ENCODE assay signal across 1 cellular context in genomic region chr1:66924756-66925557, GRCh38.
TF ChIP-seq lines count a peak whose summit lies in the region.

TSS of gene DNAI4 (minus strand) at chr1:66924856. CDS start at chr1:66924831, 25 bp downstream.
TSS of gene MIER1 (plus strand) at chr1:66924990. CDS start at chr1:66925029, 39 bp downstream.

TF ChIP-seq in K562, 482 proteins besides CTCF, POLR2A, EP300 and RAD21 (continued from another document and continues in another):
- TF ChIP-seq ZBTB40 (IDR thresholded peaks at IDR 0.05) (peak; percentile 89), ZBTB40 (CRISPR knock-in tag; IDR thresholded peaks at IDR 0.05) (no peak), ZNF121 (CRISPR knock-in tag; conservative IDR thresholded peaks at IDR 0.05) (no peak), NR1H2 (CRISPR knock-in tag; IDR thresholded peaks at IDR 0.05) (no peak), POLR2H (tag; IDR thresholded peaks at IDR 0.05; ENCODE audit: low read depth) (peak; percentile 67; the same call in 1 of the 2 replicates), MTA1 (IDR thresholded peaks at IDR 0.05; ENCODE audit: borderline replicate concordance) (0 out of 2 replicates have a peak, but pooled peaks have one; percentile 12), HNRNPH1 (optimal IDR thresholded peaks at IDR 0.05; ENCODE audit: low read depth, low read length) (no peak), GMEB1 (CRISPR knock-in tag; IDR thresholded peaks at IDR 0.05) (peak; percentile 55; the same call in 1 of the 2 replicates), POLR2G (IDR thresholded peaks at IDR 0.05; ENCODE audit: low read depth, low read length) (peak; percentile 93), ZNF609 (CRISPR knock-in tag; IDR thresholded peaks at IDR 0.05; ENCODE audit: borderline replicate concordance) (0 out of 2 replicates have a peak, but pooled peaks have one; percentile 41), ZBTB11 (CRISPR knock-in tag; IDR thresholded peaks at IDR 0.05) (peak in 1 of 3 experiments; percentile 69; a peak in 2 of 6 replicates), MBD2 (IDR thresholded peaks at IDR 0.05; ENCODE audit: borderline replicate concordance, low read depth) (peak; percentile 86; the same call in 1 of the 2 replicates), GTF2F1 (IDR thresholded peaks at IDR 0.05; ENCODE audit: low read depth, low read length) (peak; percentile 47; the same call in 1 of the 2 replicates), RCOR1 (IDR thresholded peaks at IDR 0.05; ENCODE audit: borderline replicate concordance in 1 of 2, low read depth in 2 of 2, low read length in 2 of 2) (peak; percentile 16 to 34; a peak in 1 of 4 replicates), AFF4 (CRISPR knock-in tag; IDR thresholded peaks at IDR 0.05) (peak; percentile 44; the same call in 1 of the 2 replicates), ZC3H8 (IDR thresholded peaks at IDR 0.05) (no peak), RBM25 (IDR thresholded peaks at IDR 0.05; ENCODE audit: low read depth, low read length, severe bottlenecking) (peak; percentile 98), BDP1 (IDR thresholded peaks at IDR 0.05; ENCODE audit: insufficient read depth, insufficient read length) (no peak), TFAP4 (CRISPR knock-in tag; IDR thresholded peaks at IDR 0.05; ENCODE audit: borderline replicate concordance) (peak; percentile 72), CREB1 (IDR thresholded peaks at IDR 0.05) (no peak), CREB1 (CRISPR knock-in tag; IDR thresholded peaks at IDR 0.05) (peak; percentile 21; the same call in 1 of the 2 replicates), MYC (IDR thresholded peaks at IDR 0.05; ENCODE audit: low read depth, low read length) (peak; percentile 58), MYC (CRISPR knock-in tag; IDR thresholded peaks at IDR 0.05; ENCODE audit: borderline replicate concordance, low read depth) (no peak), LEF1 (IDR thresholded peaks at IDR 0.05) (peak; percentile 58; the same call in 1 of the 2 replicates)
